Comparison of ENCODE assay signal across 24 cellular contexts in the genomic region with DNA sequence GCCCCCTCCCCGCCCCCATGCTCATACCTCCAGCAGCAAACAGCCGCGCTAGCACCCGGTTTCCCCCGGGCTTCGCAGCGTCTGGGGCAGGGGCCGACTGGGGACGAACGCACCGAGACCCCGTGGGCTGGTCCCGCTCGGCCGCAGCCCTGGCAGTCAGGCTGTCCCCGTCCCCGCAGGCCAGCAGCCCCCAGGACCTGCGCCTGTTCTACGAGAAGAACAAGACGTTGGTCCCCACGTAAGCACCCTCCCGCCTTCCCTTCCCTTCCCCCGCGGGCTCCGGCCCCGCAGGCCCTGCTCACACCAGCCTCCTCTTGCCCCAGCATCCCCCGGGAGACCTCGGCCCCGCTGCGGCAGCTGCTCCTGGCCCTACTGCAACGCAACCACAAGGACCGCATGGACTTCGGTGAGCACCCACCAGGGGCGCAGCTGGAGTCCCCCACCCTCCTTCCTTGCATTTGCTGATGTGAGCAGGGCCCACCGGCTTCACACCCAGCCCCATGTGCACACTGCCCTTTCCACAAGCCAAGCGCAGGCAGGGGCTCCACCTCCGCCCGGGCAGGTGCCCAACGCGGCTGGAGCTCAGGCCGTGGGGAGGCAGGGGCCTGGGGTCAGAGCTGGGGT. TPM values are rescaled to one million over a fixed set of nuclear protein-coding genes. Genes with fewer than 3 reads are reported as not detected.
A peak's percentile ranks its signal among the peaks of the same experiment; 100 is the strongest.
DNase-seq lines count a peak whose midpoint lies in the region; ATAC-seq, FAIRE-seq and TF ChIP-seq lines count a peak whose summit lies in the region.
"Had no signal": no experiment of that assay in that cellular context is flagged by ENCODE, and none has a peak within 500 bp of the region (broad histone marks: within the 10 kb centered on the region; RNA-seq: fewer than 3 reads in every experiment).

No MANE protein-coding gene starts in this region.

- no peaks in the 10 kb centered on the region for H3K27me3 ChIP-seq in BLaER1 treated with 17β-estradiol and CSF1 and Interleukin-3, amounts not matched to agents 10 nM and 100 nM
- H3K27me3 ChIP-seq: SJSA1 had no signal

- POLR2A ChIA-PET in WTC11 (lab: Charles Lee): no interaction called here

- H3K27me3 Mint-ChIP-seq in WTC11 (ENCODE audit: low read depth) (no peaks in the 10 kb centered on the region), CD14-positive monocyte (ENCODE audit: low read depth in 3 of 3) (peaks cover 0 to 4% (median 0%) of the 10 kb centered on the region in 3 donors)
- H3K27me3 Mint-ChIP-seq: B cell; CD4-positive, alpha-beta T cell had no signal

- H3K27ac Mint-ChIP-seq in WTC11 (no peak overlapping the region), CD14-positive monocyte (no peak overlapping the region)
- H3K27ac Mint-ChIP-seq: B cell; CD4-positive, alpha-beta T cell had no signal

- TF ChIP-seq CTCF in WTC11 (IDR thresholded peaks at IDR 0.05) (no peak), kidney (IDR thresholded peaks at IDR 0.05; ENCODE audit: borderline replicate concordance, extremely low read depth, insufficient read depth) (no peak), CD14-positive monocyte (IDR thresholded peaks at IDR 0.05) (no peak)

- FAIRE-seq in kidney (lab: Jason Lieb, UNC): no peak
- FAIRE-seq: D721Med had no signal

- H3K4me3 Mint-ChIP-seq in WTC11 (no peak overlapping the region), CD14-positive monocyte (no peak overlapping the region)
- H3K4me3 Mint-ChIP-seq: B cell; CD4-positive, alpha-beta T cell had no signal

- DNase-seq in WTC11 (ENCODE audit: low spot score): no peak
- DNase-seq in kidney: peak; percentile 72
- DNase-seq in retina: peak; percentile 1
- DNase-seq in SKM-1 (lab: John Stamatoyannopoulos, UW; ENCODE audit: unreplicated experiment): no peak
- no peak for DNase-seq in stimulated activated naive CD4-positive, alpha-beta T cell treated with Interleukin-2 at 50 U/mL for 16 hours (lab: John Stamatoyannopoulos, UW)
- no peak for DNase-seq in CD14-positive monocyte (ENCODE audit: low spot score)
- DNase-seq: CD4-positive, alpha-beta T cell; Kasumi-1; NCI-H1092 treated with DMSO at 0.1 percent for 48 hours; NCI-H1436; NCI-H187; NCI-H2081 treated with DMSO at 0.1 percent for 48 hours; NCI-H2171; NCI-H345; NCI-H524; NCI-H748 treated with DMSO at 0.1 percent for 48 hours; PC-3; Right ventricle myocardium superior had no signal

- intact Hi-C loops in kidney (cut with DNase I): no loop called here
- intact Hi-C loops in CD14-positive monocyte (cut with micrococcal nuclease): no loop called here

- ATAC-seq in WTC11 (no peak), GM18502 (IDR thresholded peaks at IDR 0.05; ENCODE audit: poor library complexity, unreplicated experiment) (no peak)
- ATAC-seq: HCT116 had no signal

- peaks cover 43 to 63% (median 52%) of the 10 kb centered on the region in 10 experiments for H3K4me1 ChIP-seq in BLaER1 treated with 17β-estradiol and CSF1 and Interleukin-3, amounts not matched to agents 10 nM and 100 nM
- H3K4me1 ChIP-seq in kidney (ENCODE audit: control insufficient read depth in 1 of 2, insufficient read depth in 1 of 2, low read depth in 1 of 2, low read length in 2 of 2): no peaks in the 10 kb centered on the region

- H3K4me1 Mint-ChIP-seq in WTC11 (no peaks in the 10 kb centered on the region), CD14-positive monocyte (no peaks in the 10 kb centered on the region)

- peak overlapping the region in 9 of 11 experiments; percentile 23 to 81 (median 60); a peak in 14 of 22 replicates for H3K27ac ChIP-seq in BLaER1 treated with 17β-estradiol and CSF1 and Interleukin-3, amounts not matched to agents 10 nM and 100 nM
- no peak overlapping the region for H3K27ac ChIP-seq in kidney (ENCODE audit: low read depth in 2 of 2, low read length in 2 of 2)
- H3K27ac ChIP-seq: SJSA1 had no signal

- H3K9me3 Mint-ChIP-seq in WTC11 (no peaks in the 10 kb centered on the region), CD14-positive monocyte (no peaks in the 10 kb centered on the region)
- H3K9me3 Mint-ChIP-seq: CD4-positive, alpha-beta T cell had no signal

- H3K4me3 ChIP-seq in BLaER1 treated with 17β-estradiol and CSF1 and Interleukin-3, amounts not matched to agents 10 nM and 100 nM: peak overlapping the region in 3 of 10 experiments; percentile 13 to 42 (median 24); a peak in 5 of 20 replicates
- H3K4me3 ChIP-seq in kidney (ENCODE audit: low read length in 2 of 2): no peak overlapping the region
- H3K4me3 ChIP-seq: SJSA1 had no signal

- CTCF ChIA-PET in WTC11 (lab: Charles Lee): no interaction called here

- H3K36me3 Mint-ChIP-seq in WTC11 (peaks cover 12% of the 10 kb centered on the region), CD14-positive monocyte (peaks cover 49 to 85% of the 10 kb centered on the region in 2 donors)

- H3K36me3 ChIP-seq in BLaER1 treated with 17β-estradiol and CSF1 and Interleukin-3, amounts not matched to agents 10 nM and 100 nM: peaks cover 36 to 96% (median 73%) of the 10 kb centered on the region in 11 experiments
- peaks cover 10 to 34% of the 10 kb centered on the region in 2 donors for H3K36me3 ChIP-seq in kidney (ENCODE audit: control insufficient read depth in 1 of 2, insufficient read depth in 2 of 2, low read length in 2 of 2)

- H3K9me3 ChIP-seq in BLaER1 treated with 17β-estradiol and CSF1 and Interleukin-3, amounts not matched to agents 10 nM and 100 nM (replicated peaks in 1 of 11): no peaks in the 10 kb centered on the region
- H3K9me3 ChIP-seq in kidney (ENCODE audit: control insufficient read depth in 1 of 2, low read length in 2 of 2): no peaks in the 10 kb centered on the region
- H3K9me3 ChIP-seq: SJSA1 had no signal

- peaks cover 80 to 100% (median 96%) of the 10 kb centered on the region in 11 experiments for H4K20me1 ChIP-seq in BLaER1 treated with 17β-estradiol and CSF1 and Interleukin-3, amounts not matched to agents 10 nM and 100 nM

- H3K4me2 ChIP-seq in BLaER1 treated with 17β-estradiol and CSF1 and Interleukin-3, amounts not matched to agents 10 nM and 100 nM: peak overlapping the region; percentile 82 to 94 (median 89)

- H3K9ac ChIP-seq in BLaER1 treated with 17β-estradiol and CSF1 and Interleukin-3, amounts not matched to agents 10 nM and 100 nM: peak overlapping the region in 10 of 11 experiments; percentile 24 to 74 (median 58); a peak in 15 of 22 replicates
- no peak overlapping the region for H3K9ac ChIP-seq in kidney (ENCODE audit: low read length in 2 of 2)

TF ChIP-seq in WTC11, 78 proteins besides CTCF, POLR2A, EP300 and RAD21:
- no peak for TF ChIP-seq OVOL2 (CRISPR knock-in tag; IDR thresholded peaks at IDR 0.05; ENCODE audit: borderline replicate concordance)
- TF ChIP-seq FOXP1 (CRISPR knock-in tag; IDR thresholded peaks at IDR 0.05; ENCODE audit: borderline replicate concordance): 0 out of 2 replicates have a peak, but pooled peaks have one; percentile 16

RNA-seq across cellular contexts. Expression of gene ULK1, which starts 15.3 kb away (rescaled TPM):
- total RNA-seq in WTC11 (2021) (55.5 to 67.8 TPM (median 62.5 TPM) in 3 replicates), kidney (33.4 TPM)
- polyA plus RNA-seq in kidney (ENCODE audit: insufficient read depth, low read depth, low replicate concordance) (11.4 TPM), CD14-positive monocyte (1 to 10 TPM; 1.0 to 1.3 TPM)

RNA-seq across cellular contexts. Expression of gene PUS1, which starts 19.4 kb away (rescaled TPM):
- total RNA-seq in WTC11 (2021) (76.2 to 97.4 TPM (median 85.2 TPM) in 3 replicates), kidney (28.8 TPM)
- polyA plus RNA-seq in kidney (ENCODE audit: insufficient read depth, low read depth, low replicate concordance) (16.1 TPM), CD14-positive monocyte (1 to 10 TPM; 5.1 to 6.9 TPM)

RNA-seq across cellular contexts. Expression of gene EP400, which starts 40.0 kb away (rescaled TPM):
- total RNA-seq in WTC11 (2021) (73.0 to 76.7 TPM (median 75.8 TPM) in 3 replicates), kidney (44.7 TPM)
- polyA plus RNA-seq in kidney (ENCODE audit: insufficient read depth, low read depth, low replicate concordance) (7.5 TPM), CD14-positive monocyte (under 1 TPM; 0.65 to 0.81 TPM)

Comparison
In these comparisons a context has a peak if more than half of its experiments do, and no peak if none do; other contexts are left out.
1. H3K27ac ChIP-seq: peak in BLaER1 treated with 17β-estradiol and CSF1 and Interleukin-3, amounts not matched to agents 10 nM and 100 nM (9 of 11); none in kidney (0 of 2).
2. H3K9ac ChIP-seq: peak in BLaER1 treated with 17β-estradiol and CSF1 and Interleukin-3, amounts not matched to agents 10 nM and 100 nM (10 of 11); none in kidney (0 of 2).
3. DNase-seq: peak in kidney (single experiment) and retina (single experiment); none in WTC11 (single experiment), SKM-1 (single experiment), stimulated activated naive CD4-positive, alpha-beta T cell treated with Interleukin-2 at 50 U/mL for 16 hours (single experiment) and CD14-positive monocyte (single experiment).